ENCODE assay signal across 13 cellular contexts in genomic region chr15:52336530-52336929, GRCh38. TPM values are rescaled to one million over a fixed set of nuclear protein-coding genes. Genes with fewer than 3 reads are reported as not detected.
DNase-seq lines count a peak whose midpoint lies in the region; ATAC-seq and TF ChIP-seq lines count a peak whose summit lies in the region.
"Had no signal": no experiment of that assay in that cellular context is flagged by ENCODE, and none has a peak within 500 bp of the region (broad histone marks: within the 10 kb centered on the region; RNA-seq: fewer than 3 reads in every experiment).

No MANE protein-coding gene starts in this region.

- CTCF ChIA-PET in CD8-positive, alpha-beta memory T cell (lab: Charles Lee): no interaction called here

- no CpG with 5 or more reads among the region's 4 CpGs for WGBS in mesendoderm (ENCODE audit: extremely low coverage, insufficient coverage, low lambda C conversion rate)
- WGBS in psoas muscle, 3 donors: 68 to 73% (median 70%) methylated on average over 4 of the region's 4 CpGs

- H4K5ac ChIP-seq in mesendoderm (ENCODE audit: low read length): no peak overlapping the region

- H3K27me3 Mint-ChIP-seq in CD8-positive, alpha-beta memory T cell: no peaks in the 10 kb centered on the region
- H3K27me3 Mint-ChIP-seq: IgD-negative memory B cell had no signal

- H3K79me2 ChIP-seq in SU-DHL-6 (ENCODE audit: insufficient read depth, low read length): no peaks in the 10 kb centered on the region
- no peaks in the 10 kb centered on the region for H3K79me2 ChIP-seq in mesendoderm (ENCODE audit: control insufficient read depth, insufficient read depth, low read length)

- H3K18ac ChIP-seq in mesendoderm (ENCODE audit: low read length): no peak overlapping the region

- no peak overlapping the region for H2BK120ac ChIP-seq in mesendoderm (ENCODE audit: low read depth, low read length)

- peaks cover 5% of the 10 kb centered on the region for H3K4me1 ChIP-seq in CD8-positive, alpha-beta memory T cell (ENCODE audit: insufficient read depth, low read length)
- H3K4me1 ChIP-seq in mesendoderm (ENCODE audit: control insufficient read depth, low read depth, low read length): peaks cover 9% of the 10 kb centered on the region
- peaks cover 6% of the 10 kb centered on the region for H3K4me1 ChIP-seq in psoas muscle

- H3K4ac ChIP-seq in mesendoderm (ENCODE audit: low read depth, low read length): no peak overlapping the region

- no peaks in the 10 kb centered on the region for H4K20me1 ChIP-seq in SU-DHL-6 (ENCODE audit: low read depth, low read length)

- H3K4me2 ChIP-seq in SU-DHL-6 (ENCODE audit: low read depth, low read length, poor library complexity, severe bottlenecking) (no peak overlapping the region), mesendoderm (ENCODE audit: low read length) (no peak overlapping the region)

- no peak overlapping the region for H3K27ac ChIP-seq in CD8-positive, alpha-beta memory T cell (ENCODE audit: low read depth, low read length)
- H3K27ac ChIP-seq in SU-DHL-6 (ENCODE audit: low read depth, low read length): no peak overlapping the region
- no peak overlapping the region for H3K27ac ChIP-seq in mesendoderm (ENCODE audit: low read depth, low read length)
- no peak overlapping the region for H3K27ac ChIP-seq in psoas muscle
- H3K27ac ChIP-seq: RWPE1, stomach had no signal

- no peaks in the 10 kb centered on the region for H3F3A ChIP-seq in SU-DHL-6 (ENCODE audit: insufficient read depth)

- no peaks in the 10 kb centered on the region for H3K9me2 ChIP-seq in SU-DHL-6 (replicated peaks; ENCODE audit: insufficient read depth, low read length)

- H3K9ac ChIP-seq in SU-DHL-6 (ENCODE audit: low read length) (no peak overlapping the region), mesendoderm (ENCODE audit: low read length) (no peak overlapping the region)

- H3K9me3 ChIP-seq in CD8-positive, alpha-beta memory T cell (ENCODE audit: low read length): no peaks in the 10 kb centered on the region
- H3K9me3 ChIP-seq in SU-DHL-6 (ENCODE audit: insufficient read depth, low read length) (no peaks in the 10 kb centered on the region), psoas muscle (no peaks in the 10 kb centered on the region)
- H3K9me3 ChIP-seq: stomach had no signal

- POLR2A ChIA-PET in CD8-positive, alpha-beta memory T cell (lab: Charles Lee): no interaction called here

- DNase-seq in CD8-positive, alpha-beta memory T cell: no peak
- peak; percentile 49 for DNase-seq in HT-29 (ENCODE audit: low spot score)
- no peak for DNase-seq in mesendoderm
- no peak for DNase-seq in psoas muscle
- DNase-seq in H4 (ENCODE audit: low spot score): no peak
- DNase-seq: NCI-H2107; stimulated activated CD4-positive, alpha-beta T cell treated with anti-CD3 and anti-CD28 coated beads, Interleukin-2, amount 100 ng/mL, for 48 hours; stomach had no signal

- no peak overlapping the region for H4K8ac ChIP-seq in mesendoderm (ENCODE audit: low read depth, low read length)

- peaks cover 0 to 53% (median 16%) of the 10 kb centered on the region in 3 donors for H3K36me3 Mint-ChIP-seq in CD8-positive, alpha-beta memory T cell

- intact Hi-C loops in psoas muscle (cut with DNase I): loop anchor here (10.0 kb wide), 3 partner anchors 82 to 188 kb away; partner anchors contain the start of gene MYO5A (in 1 of the 2)

- TF ChIP-seq CTCF in SU-DHL-6 (IDR thresholded peaks at IDR 0.05; ENCODE audit: insufficient read depth, low read length, poor library complexity, severe bottlenecking) (peak; percentile 14), psoas muscle (IDR thresholded peaks at IDR 0.05) (no peak)

- peak overlapping the region in 6 of 8 donors; percentile 1 to 71 (median 29) for H3K27ac Mint-ChIP-seq in CD8-positive, alpha-beta memory T cell

- no peak overlapping the region for H3K23ac ChIP-seq in mesendoderm (ENCODE audit: low read length)

- H3K79me1 ChIP-seq in mesendoderm (ENCODE audit: low read length): no peaks in the 10 kb centered on the region

- no peak overlapping the region for H3K4me3 ChIP-seq in CD8-positive, alpha-beta memory T cell (ENCODE audit: low read length)
- no peak overlapping the region for H3K4me3 ChIP-seq in SU-DHL-6 (ENCODE audit: insufficient read depth, low read length, poor library complexity, severe bottlenecking)
- H3K4me3 ChIP-seq in mesendoderm (ENCODE audit: low read length): no peak overlapping the region
- H3K4me3 ChIP-seq in psoas muscle: no peak overlapping the region
- H3K4me3 ChIP-seq: stomach had no signal

- H3K27me3 ChIP-seq in CD8-positive, alpha-beta memory T cell (ENCODE audit: insufficient read depth, low read length, poor library complexity, severe bottlenecking): no peaks in the 10 kb centered on the region
- H3K27me3 ChIP-seq in SU-DHL-6 (ENCODE audit: low read length): no peaks in the 10 kb centered on the region
- H3K27me3 ChIP-seq in mesendoderm (ENCODE audit: insufficient read depth, low read length, poor library complexity): no peaks in the 10 kb centered on the region
- no peaks in the 10 kb centered on the region for H3K27me3 ChIP-seq in psoas muscle (ENCODE audit: insufficient read depth in 3 of 3, low read length in 2 of 3)
- H3K27me3 ChIP-seq: stomach had no signal

- no peak overlapping the region for H3K56ac ChIP-seq in mesendoderm (ENCODE audit: low read length)

- no peaks in the 10 kb centered on the region for H3K9me3 Mint-ChIP-seq in CD8-positive, alpha-beta memory T cell
- H3K9me3 Mint-ChIP-seq: IgD-negative memory B cell had no signal

- H2BK15ac ChIP-seq in mesendoderm (replicated peaks; ENCODE audit: low read depth): peak overlapping the region; percentile 57

- H3K4me3 Mint-ChIP-seq in CD8-positive, alpha-beta memory T cell: no peak overlapping the region
- H3K4me3 Mint-ChIP-seq: IgD-negative memory B cell had no signal

- H2AFZ ChIP-seq in SU-DHL-6 (ENCODE audit: low read depth, low read length, severe bottlenecking): no peak overlapping the region

- ATAC-seq in HG03159 (IDR thresholded peaks at IDR 0.05; ENCODE audit: unreplicated experiment) (no peak), GM19035 (IDR thresholded peaks at IDR 0.05; ENCODE audit: unreplicated experiment) (no peak), psoas muscle (no peak)

- H2AK5ac ChIP-seq in mesendoderm (ENCODE audit: low read length): no peak overlapping the region

- no peak overlapping the region for H2BK5ac ChIP-seq in mesendoderm (ENCODE audit: low read length)

- H3K4me1 Mint-ChIP-seq in CD8-positive, alpha-beta memory T cell: peaks cover 8 to 13% (median 10%) of the 10 kb centered on the region in 3 donors

- no peaks in the 10 kb centered on the region for H3K36me3 ChIP-seq in CD8-positive, alpha-beta memory T cell (ENCODE audit: insufficient read depth, low read length)
- H3K36me3 ChIP-seq in SU-DHL-6 (ENCODE audit: low read length) (no peaks in the 10 kb centered on the region), mesendoderm (ENCODE audit: control insufficient read depth, insufficient read depth, low read length) (no peaks in the 10 kb centered on the region), psoas muscle (ENCODE audit: insufficient read depth in 1 of 2, low read depth in 1 of 2) (peaks cover 0 to 27% of the 10 kb centered on the region in 2 donors)

RNA-seq across cellular contexts. Expression of gene MYO5C, which starts 40.9 kb away (rescaled TPM):
- total RNA-seq in CD8-positive, alpha-beta memory T cell: under 1 TPM; 0.18 to 0.33 TPM
- polyA plus RNA-seq in CD8-positive, alpha-beta memory T cell: 0.48 TPM
- 15.9 and 23.4 TPM in 2 replicates for total RNA-seq in HT-29 (2014; rRNA removed; shearing (Covaris generic))
- 7.4 TPM for polyA plus RNA-seq in mesendoderm (2013, experiment 1 of 2)
- 8.0 TPM for polyA plus RNA-seq in mesendoderm (2013, experiment 2 of 2)
- 1 to 10 TPM; 1.2 to 3.0 (median 2.2) TPM for total RNA-seq in psoas muscle
- polyA plus RNA-seq in psoas muscle: under 1 TPM; 0.53 to 0.77 (median 0.75) TPM
- 0.06 and 0.29 TPM in 2 replicates for total RNA-seq in H4 (2014; rRNA removed; shearing (Covaris generic))
